In genomic region chr16:49502136-49502881, GRCh38 we compare ENCODE assay signal across 20 cellular contexts.
"Had no signal": no experiment of that assay in that cellular context is flagged by ENCODE, and none has a peak within 500 bp of the region (broad histone marks: within the 10 kb centered on the region; RNA-seq: fewer than 3 reads in every experiment).

No MANE protein-coding gene starts in this region.

- DNase-seq: activated CD4-positive, alpha-beta memory T cell treated with anti-CD3 and anti-CD28 coated beads for 36 hours; activated CD4-positive, alpha-beta T cell treated with anti-CD3 and anti-CD28 coated beads for 36 hours; activated naive CD4-positive, alpha-beta T cell; activated T-cell treated with anti-CD3 and anti-CD28 coated beads for 4 hours; anterior cingulate cortex; central memory CD4-positive, alpha-beta T cell; colonic mucosa; erythroblast; foreskin melanocyte; left ventricle myocardium inferior; naive B cell; ovary; sigmoid colon; stimulated activated naive CD8-positive, alpha-beta T cell treated with anti-CD3 and anti-CD28 coated beads, Interleukin-15, Interleukin-2, amounts not matched to agents 100 U/mL and 50 U/mL, for 24 hours; substantia nigra; T-helper 2 cell had no signal

- H3K4me1 ChIP-seq: colonic mucosa, left ventricle myocardium inferior, sigmoid colon, transverse colon, uterus had no signal

- H3K4me3 ChIP-seq: colonic mucosa, left ventricle myocardium inferior, ovary, sigmoid colon, transverse colon, uterus had no signal

- H3K27ac Mint-ChIP-seq: activated CD4-positive, alpha-beta memory T cell treated with anti-CD3 and anti-CD28 coated beads for 36 hours; activated CD4-positive, alpha-beta T cell treated with anti-CD3 and anti-CD28 coated beads for 36 hours; naive B cell had no signal

- H3K36me3 Mint-ChIP-seq: activated CD4-positive, alpha-beta memory T cell treated with anti-CD3 and anti-CD28 coated beads for 36 hours; naive B cell had no signal

- H3K9me3 Mint-ChIP-seq: activated CD4-positive, alpha-beta memory T cell treated with anti-CD3 and anti-CD28 coated beads for 36 hours had no signal

- FAIRE-seq: endometrium had no signal

- H3K27me3 ChIP-seq: colonic mucosa, ovary, sigmoid colon, transverse colon, uterus had no signal

- H3K27me3 Mint-ChIP-seq: activated CD4-positive, alpha-beta memory T cell treated with anti-CD3 and anti-CD28 coated beads for 36 hours; activated CD4-positive, alpha-beta T cell treated with anti-CD3 and anti-CD28 coated beads for 36 hours had no signal

- H3K4me3 Mint-ChIP-seq: activated CD4-positive, alpha-beta memory T cell treated with anti-CD3 and anti-CD28 coated beads for 36 hours; activated CD4-positive, alpha-beta T cell treated with anti-CD3 and anti-CD28 coated beads for 36 hours; brain had no signal

- ATAC-seq: activated CD4-positive, alpha-beta T cell treated with anti-CD3 and anti-CD28 coated beads for 36 hours; stimulated activated naive CD8-positive, alpha-beta T cell treated with anti-CD3 and anti-CD28 coated beads, Interleukin-15, Interleukin-2, amounts not matched to agents 100 U/mL and 50 U/mL, for 24 hours had no signal

- H3K9me3 ChIP-seq: colonic mucosa, left ventricle myocardium inferior, ovary, sigmoid colon, transverse colon, uterus had no signal

- H3K27ac ChIP-seq: colonic mucosa, left ventricle myocardium inferior, ovary, sigmoid colon, transverse colon, uterus had no signal

- H3K36me3 ChIP-seq: colonic mucosa, left ventricle myocardium inferior, ovary, sigmoid colon, transverse colon, uterus had no signal
